Comparison of ENCODE assay signal across 8 cellular contexts in genomic region chrX:119067023-119067739, GRCh38. TPM values are rescaled to one million over a fixed set of nuclear protein-coding genes. Genes with fewer than 3 reads are reported as not detected.
DNase-seq lines count a peak whose midpoint lies in the region; ATAC-seq and TF ChIP-seq lines count a peak whose summit lies in the region.

No MANE protein-coding gene starts in this region.

- no peaks in the 10 kb centered on the region for H3K9me3 Mint-ChIP-seq in activated naive CD8-positive, alpha-beta T cell treated with anti-CD3 and anti-CD28 coated beads, Interleukin-2, amount 50 U/mL, for 24 hours

- peaks cover 3% of the 10 kb centered on the region for H3K4me1 Mint-ChIP-seq in activated naive CD8-positive, alpha-beta T cell treated with anti-CD3 and anti-CD28 coated beads, Interleukin-2, amount 50 U/mL, for 24 hours

- H3K27me3 ChIP-seq in Panc1 (ENCODE audit: control insufficient read depth, insufficient read depth, low read length), result no peaks in the 10 kb centered on the region

- peak; percentile 88 for ATAC-seq in Panc1
- peak; percentile 49 for ATAC-seq in activated naive CD8-positive, alpha-beta T cell treated with anti-CD3 and anti-CD28 coated beads, Interleukin-2, amount 50 U/mL, for 24 hours
- peak; percentile 68 to 72 for ATAC-seq in left cardiac atrium
- peak; percentile 63 for ATAC-seq in sciatic nerve
- no peak for ATAC-seq in HG02678 (IDR thresholded peaks at IDR 0.05; ENCODE audit: unreplicated experiment)

- no peaks in the 10 kb centered on the region for H3K36me3 Mint-ChIP-seq in activated naive CD8-positive, alpha-beta T cell treated with anti-CD3 and anti-CD28 coated beads, Interleukin-2, amount 50 U/mL, for 24 hours (ENCODE audit: low read depth)

- no peaks in the 10 kb centered on the region for H3K36me3 ChIP-seq in Panc1 (ENCODE audit: control insufficient read depth, insufficient read depth, low read length)

- DNase-seq in EH (ENCODE audit: low read depth), result peak; percentile 63
- DNase-seq in HPDE6-E6E7 (ENCODE audit: extremely low spot score), result peak; percentile 25
- DNase-seq in Panc1 (ENCODE audit: low read depth, low spot score), result peak; percentile 36
- peak; percentile 23 for DNase-seq in activated naive CD8-positive, alpha-beta T cell treated with anti-CD3 and anti-CD28 coated beads, Interleukin-2, amount 50 U/mL, for 24 hours
- peak; percentile 62 for DNase-seq in left cardiac atrium
- DNase-seq in sciatic nerve (ENCODE audit: low spot score), result peak; percentile 72
- DNase-seq in effector CD8-positive, alpha-beta T cell (lab: John Stamatoyannopoulos, UW), result no peak

- CTCF ChIA-PET in Panc1 (lab: Charles Lee), result interaction anchor here (0.6 to 1.3 kb wide), 9 partner anchors 8 to 572 kb away, joined by 3 to 6 read pairs (median 4); partner anchors contain the start of gene DOCK11

- H3K9me3 ChIP-seq in Panc1 (ENCODE audit: control insufficient read depth, insufficient read depth, low read depth, low read length), result no peaks in the 10 kb centered on the region

- H3K4me3 ChIP-seq in Panc1 (ENCODE audit: low read depth in 2 of 2, low read length in 2 of 2), result no peak overlapping the region

- 0 out of 2 replicates have a peak overlapping the region, but pooled peaks have one; percentile 49 for H3K27ac ChIP-seq in Panc1 (ENCODE audit: low read length)

- H3K27me3 Mint-ChIP-seq in activated naive CD8-positive, alpha-beta T cell treated with anti-CD3 and anti-CD28 coated beads, Interleukin-2, amount 50 U/mL, for 24 hours, result no peaks in the 10 kb centered on the region

- POLR2A ChIA-PET in Panc1 (lab: Charles Lee), result interaction anchor here (0.6 kb wide), 1 partner anchor 90 kb away, joined by 3 read pairs; no protein-coding TSS in a partner anchor

- no peak overlapping the region for H3K27ac Mint-ChIP-seq in activated naive CD8-positive, alpha-beta T cell treated with anti-CD3 and anti-CD28 coated beads, Interleukin-2, amount 50 U/mL, for 24 hours

- no TSS peak for BruUV-seq in Panc1 (replicated peaks; lab: Mats Ljungman, UMichigan)

- H3K4me3 Mint-ChIP-seq in activated naive CD8-positive, alpha-beta T cell treated with anti-CD3 and anti-CD28 coated beads, Interleukin-2, amount 50 U/mL, for 24 hours, result no peak overlapping the region

- H3K4me1 ChIP-seq in Panc1 (ENCODE audit: control insufficient read depth, insufficient read depth, low read length), result peaks cover 4% of the 10 kb centered on the region; the same call in 1 of the 2 replicates

- in situ Hi-C loops in Panc1 (cut with HindIII; ENCODE audit: low pct_unique_long_range_greater_than_20kb, low sequenced_read_pairs), result no loop called here

- intact Hi-C loops in Panc1 (cut with micrococcal nuclease; ENCODE audit: unreplicated experiment), result loop anchor here (1.0 kb wide), 1 partner anchor 220 kb away; no protein-coding TSS in a partner anchor
- intact Hi-C loops in left cardiac atrium (cut with DNase I), result loop anchor here (2.0 to 5.0 kb wide), 4 partner anchors 60 to 220 kb away; no protein-coding TSS in a partner anchor
- intact Hi-C loops in sciatic nerve (cut with DNase I), result no loop called here

- peak; percentile 79 for TF ChIP-seq CTCF in Panc1 (IDR thresholded peaks at IDR 0.05)

RNA-seq across cellular contexts. Expression of gene CT47C1, which starts 5.6 kb away (rescaled TPM):
- not detected for total RNA-seq in Panc1 (2021; ENCODE audit: unreplicated experiment)
- polyA plus RNA-seq in Panc1 (2012; ENCODE audit: insufficient read length), result not detected
- total RNA-seq in left cardiac atrium, result not detected
- not detected for total RNA-seq in sciatic nerve
